ENCODE assay signal across 14 cellular contexts in the genomic region with DNA sequence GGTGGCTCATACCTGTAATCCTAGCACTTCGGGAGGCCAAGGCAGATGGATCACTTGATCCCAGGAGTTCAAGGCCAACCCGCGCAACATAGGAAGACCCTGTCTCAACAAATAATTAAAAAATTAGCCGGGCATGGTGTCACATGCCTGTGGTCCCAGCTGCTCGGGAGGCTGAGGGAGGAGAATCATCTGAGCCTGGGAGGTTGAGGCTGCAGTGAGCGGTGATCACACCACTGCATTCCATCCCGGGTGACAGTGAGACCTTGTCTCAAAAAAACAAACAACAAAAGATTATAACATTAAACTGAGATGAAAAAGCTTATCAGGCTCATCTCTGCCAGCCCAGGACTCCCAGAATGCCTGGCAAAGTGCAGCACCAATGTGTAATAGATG. TPM values are rescaled to one million over a fixed set of nuclear protein-coding genes. Genes with fewer than 3 reads are reported as not detected.
DNase-seq lines count a peak whose midpoint lies in the region; TF ChIP-seq lines count a peak whose summit lies in the region.
"Had no signal": no experiment of that assay in that cellular context is flagged by ENCODE, and none has a peak within 500 bp of the region (broad histone marks: within the 10 kb centered on the region; RNA-seq: fewer than 3 reads in every experiment).

No MANE protein-coding gene starts in this region.

- H3K27ac Mint-ChIP-seq in activated CD4-positive, alpha-beta T cell treated with anti-CD3 and anti-CD28 coated beads, Interleukin-2, amount 10 ng/mL, durations not matched to agents 7 days and 5 days: peak overlapping the region; percentile 74

- no peak overlapping the region for H3K4me3 ChIP-seq in SJSA1
- no peak overlapping the region for H3K4me3 ChIP-seq in effector memory CD4-positive, alpha-beta T cell (ENCODE audit: insufficient read depth, low read depth, low read length, poor library complexity, severe bottlenecking)
- H3K4me3 ChIP-seq in skin epidermis: no peak overlapping the region
- H3K4me3 ChIP-seq: A549, suprapubic skin had no signal

- no peaks in the 10 kb centered on the region for H3K27me3 ChIP-seq in SJSA1 (replicated peaks)
- no peaks in the 10 kb centered on the region for H3K27me3 ChIP-seq in effector memory CD4-positive, alpha-beta T cell (replicated peaks; ENCODE audit: control insufficient read depth, insufficient read depth, low read length, poor library complexity, severe bottlenecking)
- H3K27me3 ChIP-seq: neutrophil, suprapubic skin had no signal

- DNase-seq in activated CD4-positive, alpha-beta T cell treated with anti-CD3 and anti-CD28 coated beads, Interleukin-2, amount 10 ng/mL, durations not matched to agents 7 days and 5 days: no peak
- no peak for DNase-seq in activated CD4-positive, alpha-beta T cell treated with anti-CD3 and anti-CD28 coated beads, Interleukin-2, amount 50 U/mL, for 48 hours
- DNase-seq in SJSA1 (ENCODE audit: low read depth in 1 of 2, low spot score in 2 of 2) (no peak), DMS114 treated with DMSO at 0.1 percent for 48 hours (lab: John Stamatoyannopoulos, UW; ENCODE audit: unreplicated experiment) (no peak), HEK293T (ENCODE audit: extremely low spot score) (no peak), middle frontal gyrus (ENCODE audit: extremely low spot score, low spot score) (no peak)
- no peak for DNase-seq in effector memory CD4-positive, alpha-beta T cell
- DNase-seq: NCI-H1694, small intestine had no signal

- H3K4me1 Mint-ChIP-seq in activated CD4-positive, alpha-beta T cell treated with anti-CD3 and anti-CD28 coated beads, Interleukin-2, amount 10 ng/mL, durations not matched to agents 7 days and 5 days: peaks cover 33% of the 10 kb centered on the region

- H3K27ac ChIP-seq in SJSA1 (peak overlapping the region; percentile 69), skin epidermis (peak overlapping the region in 11 of 21 experiments; percentile 3 to 78 (median 24))
- H3K27ac ChIP-seq in effector memory CD4-positive, alpha-beta T cell (ENCODE audit: insufficient read depth, low read length, poor library complexity, severe bottlenecking): peak overlapping the region; percentile 55
- H3K27ac ChIP-seq: A549, neutrophil, suprapubic skin had no signal

- H3K36me3 Mint-ChIP-seq in activated CD4-positive, alpha-beta T cell treated with anti-CD3 and anti-CD28 coated beads, Interleukin-2, amount 10 ng/mL, durations not matched to agents 7 days and 5 days (ENCODE audit: low read depth): peaks cover 5% of the 10 kb centered on the region

- POLR2A ChIA-PET in activated CD4-positive, alpha-beta T cell treated with anti-CD3 and anti-CD28 coated beads, Interleukin-2, amount 10 ng/mL, durations not matched to agents 7 days and 5 days (lab: Charles Lee): no interaction called here
- POLR2A ChIA-PET in HEK293T (lab: Yijun Ruan, JAX): interaction anchor here (0.6 kb wide), 1 partner anchor 469 kb away, joined by 4 read pairs; no protein-coding TSS in a partner anchor

- CTCF ChIA-PET in activated CD4-positive, alpha-beta T cell treated with anti-CD3 and anti-CD28 coated beads, Interleukin-2, amount 10 ng/mL, durations not matched to agents 7 days and 5 days (lab: Charles Lee): interaction anchor here (1.2 kb wide), 1 partner anchor 9 kb away, joined by 3 read pairs; no protein-coding TSS in a partner anchor
- CTCF ChIA-PET in HEK293T (lab: Yijun Ruan, JAX): interaction anchor here (1.6 kb wide), 1 partner anchor 11 kb away, joined by 4 read pairs; no protein-coding TSS in a partner anchor

- H3K27me3 Mint-ChIP-seq in activated CD4-positive, alpha-beta T cell treated with anti-CD3 and anti-CD28 coated beads, Interleukin-2, amount 10 ng/mL, durations not matched to agents 7 days and 5 days: no peaks in the 10 kb centered on the region
- H3K27me3 Mint-ChIP-seq: dendritic cell treated with granulocyte-macrophage colony-stimulating factor and Interleukin-4, amounts not matched to agents 40 ng/mL and 50 ng/mL, for 4 days had no signal

- no peaks in the 10 kb centered on the region for H3K9me3 Mint-ChIP-seq in activated CD4-positive, alpha-beta T cell treated with anti-CD3 and anti-CD28 coated beads, Interleukin-2, amount 10 ng/mL, durations not matched to agents 7 days and 5 days
- H3K9me3 Mint-ChIP-seq: dendritic cell treated with granulocyte-macrophage colony-stimulating factor and Interleukin-4, amounts not matched to agents 40 ng/mL and 50 ng/mL, for 4 days had no signal

- H3K36me3 ChIP-seq in SJSA1: 0 out of 2 replicates have a peak, but pooled peaks cover 5% of the 10 kb centered on the region
- peaks cover 9% of the 10 kb centered on the region for H3K36me3 ChIP-seq in effector memory CD4-positive, alpha-beta T cell (ENCODE audit: control insufficient read depth, insufficient read depth, low read length)

- H3K9me3 ChIP-seq in SJSA1 (replicated peaks): no peaks in the 10 kb centered on the region
- no peaks in the 10 kb centered on the region for H3K9me3 ChIP-seq in effector memory CD4-positive, alpha-beta T cell (ENCODE audit: control insufficient read depth, low read length)
- H3K9me3 ChIP-seq: A549, neutrophil, suprapubic skin had no signal

- H3K4me3 Mint-ChIP-seq in activated CD4-positive, alpha-beta T cell treated with anti-CD3 and anti-CD28 coated beads, Interleukin-2, amount 10 ng/mL, durations not matched to agents 7 days and 5 days: no peak overlapping the region
- H3K4me3 Mint-ChIP-seq: dendritic cell treated with granulocyte-macrophage colony-stimulating factor and Interleukin-4, amounts not matched to agents 40 ng/mL and 50 ng/mL, for 4 days had no signal

- H3K4me1 ChIP-seq in SJSA1 (replicated peaks): peaks cover 20% of the 10 kb centered on the region
- peaks cover 23% of the 10 kb centered on the region for H3K4me1 ChIP-seq in effector memory CD4-positive, alpha-beta T cell (ENCODE audit: control insufficient read depth, insufficient read depth, low read length, poor library complexity, severe bottlenecking)
- H3K4me1 ChIP-seq: A549 had no signal

TF ChIP-seq in HEK293T, 16 proteins besides CTCF, POLR2A, EP300 and RAD21:
- TF ChIP-seq ARNT (IDR thresholded peaks at IDR 0.05) (no peak), L3MBTL2 (conservative IDR thresholded peaks at IDR 0.05) (no peak), NFRKB (IDR thresholded peaks at IDR 0.05) (no peak), SP1 (IDR thresholded peaks at IDR 0.05) (no peak), HDGF (IDR thresholded peaks at IDR 0.05; ENCODE audit: borderline replicate concordance) (no peak)
- TF ChIP-seq, protein P1, sequence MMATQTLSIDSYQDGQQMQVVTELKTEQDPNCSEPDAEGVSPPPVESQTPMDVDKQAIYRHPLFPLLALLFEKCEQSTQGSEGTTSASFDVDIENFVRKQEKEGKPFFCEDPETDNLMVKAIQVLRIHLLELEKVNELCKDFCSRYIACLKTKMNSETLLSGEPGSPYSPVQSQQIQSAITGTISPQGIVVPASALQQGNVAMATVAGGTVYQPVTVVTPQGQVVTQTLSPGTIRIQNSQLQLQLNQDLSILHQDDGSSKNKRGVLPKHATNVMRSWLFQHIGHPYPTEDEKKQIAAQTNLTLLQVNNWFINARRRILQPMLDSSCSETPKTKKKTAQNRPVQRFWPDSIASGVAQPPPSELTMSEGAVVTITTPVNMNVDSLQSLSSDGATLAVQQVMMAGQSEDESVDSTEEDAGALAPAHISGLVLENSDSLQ (IDR thresholded peaks at IDR 0.05): no peak

RNA-seq across cellular contexts. Expression of gene PAPOLG, which starts 50.5 kb away (rescaled TPM):
- total RNA-seq in activated CD4-positive, alpha-beta T cell treated with anti-CD3 and anti-CD28 coated beads, Interleukin-2, amount 10 ng/mL, durations not matched to agents 7 days and 5 days: 10 to 100 TPM; 20.7 to 22.1 TPM
- 8.1 and 13.7 TPM in 2 replicates for total RNA-seq in SJSA1 (2014; rRNA removed; shearing (Covaris generic))
